Comparison of ENCODE assay signal across 11 cellular contexts in the genomic region with DNA sequence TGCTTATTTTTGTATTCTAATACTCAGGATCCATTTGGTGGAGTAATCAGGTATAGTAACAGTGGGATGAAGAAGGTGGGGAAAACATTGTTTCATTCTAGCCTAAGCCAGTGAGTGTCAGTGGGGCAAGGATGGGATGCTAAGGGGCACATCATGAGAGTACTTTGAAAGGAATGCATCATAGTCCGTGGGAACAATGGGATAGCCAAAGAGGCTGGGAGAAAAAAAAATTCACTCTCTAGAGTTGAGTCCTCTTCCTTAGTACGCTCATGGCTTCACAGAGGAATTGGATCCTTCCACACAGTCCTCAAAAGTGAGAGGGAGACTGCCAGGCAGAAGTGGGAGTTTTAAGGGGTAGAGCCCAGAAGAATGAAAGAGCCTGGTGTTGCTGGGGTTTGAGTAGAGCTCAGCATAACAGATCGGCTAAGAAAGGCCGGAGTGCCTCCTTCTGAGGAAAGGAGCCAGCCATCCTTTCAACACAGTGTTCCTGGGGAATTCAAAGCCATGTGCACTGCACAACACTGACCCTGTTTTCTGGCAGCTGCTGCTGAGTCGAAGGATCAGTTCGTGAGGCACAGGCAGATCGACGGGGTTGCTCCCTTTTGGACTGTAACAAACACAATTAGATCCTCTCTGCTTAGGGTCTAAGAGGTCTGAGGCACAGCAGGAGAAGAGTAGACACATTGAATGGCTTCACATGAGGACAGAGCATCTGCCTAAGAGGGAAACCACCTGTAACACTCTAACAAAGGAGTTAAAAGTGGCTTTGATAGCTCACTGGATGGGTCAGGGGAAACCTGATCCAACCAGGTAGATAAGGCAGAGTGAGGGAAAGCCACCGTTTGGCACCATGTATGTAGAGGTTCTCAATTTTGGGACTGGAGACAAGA.
A peak's percentile ranks its signal among the peaks of the same experiment; 100 is the strongest.
DNase-seq lines count a peak whose midpoint lies in the region; ATAC-seq and TF ChIP-seq lines count a peak whose summit lies in the region.
"Had no signal": no experiment of that assay in that cellular context is flagged by ENCODE, and none has a peak within 500 bp of the region (broad histone marks: within the 10 kb centered on the region; RNA-seq: fewer than 3 reads in every experiment).

No MANE protein-coding gene starts in this region.

- H3K36me3 ChIP-seq in HUES64 (ENCODE audit: insufficient read depth, low read length) = peaks cover 41% of the 10 kb centered on the region
- H3K36me3 ChIP-seq: transverse colon had no signal

- H3K4me3 ChIP-seq in HUES64 (ENCODE audit: low read length) = no peak overlapping the region
- H3K4me3 ChIP-seq: lung, transverse colon had no signal

- 73% methylated on average over 9 of the region's 9 CpGs for WGBS in HUES64

- H3K27me3 Mint-ChIP-seq in progenitor cell of endocrine pancreas = no peaks in the 10 kb centered on the region

- H3K27ac ChIP-seq in HUES64 (ENCODE audit: low read depth, low read length) = 0 out of 2 replicates have a peak overlapping the region, but pooled peaks have one; percentile 15
- H3K27ac ChIP-seq: transverse colon had no signal

- DNase-seq in NCI-H510A treated with DMSO at 0.1 percent for 48 hours (lab: John Stamatoyannopoulos, UW) = peak; percentile 98
- DNase-seq in globus pallidus (ENCODE audit: low spot score) = peak; percentile 51
- no peak for DNase-seq in progenitor cell of endocrine pancreas (ENCODE audit: low spot score, unreplicated experiment)
- DNase-seq in NCI-H1105 (lab: John Stamatoyannopoulos, UW) = no peak
- no peak for DNase-seq in activated effector memory CD4-positive, alpha-beta T cell treated with anti-CD3 and anti-CD28 coated beads, Interleukin-2, amount 50 U/mL, for 16 hours
- no peak for DNase-seq in cerebellum (ENCODE audit: low spot score)
- DNase-seq: NCI-H1694, transverse colon had no signal

- H3K4me1 Mint-ChIP-seq in progenitor cell of endocrine pancreas (ENCODE audit: low read depth) = peaks cover 10% of the 10 kb centered on the region

- no peaks in the 10 kb centered on the region for H3K27me3 ChIP-seq in HUES64 (ENCODE audit: insufficient read depth, low read length)
- H3K27me3 ChIP-seq: transverse colon had no signal

- peak overlapping the region; percentile 35 for H3K9ac ChIP-seq in HUES64 (ENCODE audit: low read depth, low read length)

- ATAC-seq in GM21529 (IDR thresholded peaks at IDR 0.05; ENCODE audit: unreplicated experiment) = no peak

- peaks cover 7% of the 10 kb centered on the region for H3K36me3 Mint-ChIP-seq in progenitor cell of endocrine pancreas (ENCODE audit: insufficient read depth)

- peaks cover 12% of the 10 kb centered on the region for H3K4me1 ChIP-seq in HUES64 (ENCODE audit: insufficient read depth, low read length)

- no peak overlapping the region for H3K4me3 Mint-ChIP-seq in progenitor cell of endocrine pancreas (ENCODE audit: low read depth)

- no peaks in the 10 kb centered on the region for H3K9me3 ChIP-seq in HUES64 (ENCODE audit: insufficient read depth, low read depth, low read length)
- H3K9me3 ChIP-seq: transverse colon had no signal

- peak overlapping the region; percentile 27 for H3K27ac Mint-ChIP-seq in progenitor cell of endocrine pancreas

- no peaks in the 10 kb centered on the region for H3K9me3 Mint-ChIP-seq in progenitor cell of endocrine pancreas (ENCODE audit: low read depth)

- TF ChIP-seq CTCF in progenitor cell of endocrine pancreas (IDR thresholded peaks at IDR 0.05; ENCODE audit: unreplicated experiment) = no peak

Comparison
In these comparisons a context has a peak if more than half of its experiments do, and no peak if none do; other contexts are left out.
1. DNase-seq: peak in NCI-H510A treated with DMSO at 0.1 percent for 48 hours (single experiment) and globus pallidus (single experiment); none in progenitor cell of endocrine pancreas (single experiment), NCI-H1105 (single experiment), activated effector memory CD4-positive, alpha-beta T cell treated with anti-CD3 and anti-CD28 coated beads, Interleukin-2, amount 50 U/mL, for 16 hours (single experiment) and cerebellum (single experiment).